ENCODE assay signal across 1 cellular context in the genomic region with DNA sequence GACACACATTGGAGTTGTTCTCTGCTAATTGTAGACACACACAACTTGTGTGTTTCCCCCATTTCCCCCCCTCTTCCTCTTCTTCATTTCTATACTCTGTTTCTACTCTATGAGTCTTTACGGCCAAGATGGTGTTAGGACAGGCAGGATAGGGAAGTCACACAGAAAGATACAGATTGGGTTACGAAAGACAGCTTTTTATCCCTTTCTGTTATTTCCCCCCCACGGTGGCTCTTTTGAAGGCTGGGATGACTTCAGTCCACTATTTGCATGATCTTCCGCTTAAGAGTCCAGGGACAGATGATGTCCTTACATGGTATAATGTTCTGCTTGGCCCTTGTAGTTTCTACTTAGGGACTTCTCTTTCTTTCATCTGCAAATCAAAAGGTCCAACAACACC.
TF ChIP-seq lines count a peak whose summit lies in the region.

No MANE protein-coding gene starts in this region.

TF ChIP-seq in GM23338, 12 proteins besides CTCF, POLR2A, EP300 and RAD21 (continued from another document):
- TF ChIP-seq, protein P1, sequence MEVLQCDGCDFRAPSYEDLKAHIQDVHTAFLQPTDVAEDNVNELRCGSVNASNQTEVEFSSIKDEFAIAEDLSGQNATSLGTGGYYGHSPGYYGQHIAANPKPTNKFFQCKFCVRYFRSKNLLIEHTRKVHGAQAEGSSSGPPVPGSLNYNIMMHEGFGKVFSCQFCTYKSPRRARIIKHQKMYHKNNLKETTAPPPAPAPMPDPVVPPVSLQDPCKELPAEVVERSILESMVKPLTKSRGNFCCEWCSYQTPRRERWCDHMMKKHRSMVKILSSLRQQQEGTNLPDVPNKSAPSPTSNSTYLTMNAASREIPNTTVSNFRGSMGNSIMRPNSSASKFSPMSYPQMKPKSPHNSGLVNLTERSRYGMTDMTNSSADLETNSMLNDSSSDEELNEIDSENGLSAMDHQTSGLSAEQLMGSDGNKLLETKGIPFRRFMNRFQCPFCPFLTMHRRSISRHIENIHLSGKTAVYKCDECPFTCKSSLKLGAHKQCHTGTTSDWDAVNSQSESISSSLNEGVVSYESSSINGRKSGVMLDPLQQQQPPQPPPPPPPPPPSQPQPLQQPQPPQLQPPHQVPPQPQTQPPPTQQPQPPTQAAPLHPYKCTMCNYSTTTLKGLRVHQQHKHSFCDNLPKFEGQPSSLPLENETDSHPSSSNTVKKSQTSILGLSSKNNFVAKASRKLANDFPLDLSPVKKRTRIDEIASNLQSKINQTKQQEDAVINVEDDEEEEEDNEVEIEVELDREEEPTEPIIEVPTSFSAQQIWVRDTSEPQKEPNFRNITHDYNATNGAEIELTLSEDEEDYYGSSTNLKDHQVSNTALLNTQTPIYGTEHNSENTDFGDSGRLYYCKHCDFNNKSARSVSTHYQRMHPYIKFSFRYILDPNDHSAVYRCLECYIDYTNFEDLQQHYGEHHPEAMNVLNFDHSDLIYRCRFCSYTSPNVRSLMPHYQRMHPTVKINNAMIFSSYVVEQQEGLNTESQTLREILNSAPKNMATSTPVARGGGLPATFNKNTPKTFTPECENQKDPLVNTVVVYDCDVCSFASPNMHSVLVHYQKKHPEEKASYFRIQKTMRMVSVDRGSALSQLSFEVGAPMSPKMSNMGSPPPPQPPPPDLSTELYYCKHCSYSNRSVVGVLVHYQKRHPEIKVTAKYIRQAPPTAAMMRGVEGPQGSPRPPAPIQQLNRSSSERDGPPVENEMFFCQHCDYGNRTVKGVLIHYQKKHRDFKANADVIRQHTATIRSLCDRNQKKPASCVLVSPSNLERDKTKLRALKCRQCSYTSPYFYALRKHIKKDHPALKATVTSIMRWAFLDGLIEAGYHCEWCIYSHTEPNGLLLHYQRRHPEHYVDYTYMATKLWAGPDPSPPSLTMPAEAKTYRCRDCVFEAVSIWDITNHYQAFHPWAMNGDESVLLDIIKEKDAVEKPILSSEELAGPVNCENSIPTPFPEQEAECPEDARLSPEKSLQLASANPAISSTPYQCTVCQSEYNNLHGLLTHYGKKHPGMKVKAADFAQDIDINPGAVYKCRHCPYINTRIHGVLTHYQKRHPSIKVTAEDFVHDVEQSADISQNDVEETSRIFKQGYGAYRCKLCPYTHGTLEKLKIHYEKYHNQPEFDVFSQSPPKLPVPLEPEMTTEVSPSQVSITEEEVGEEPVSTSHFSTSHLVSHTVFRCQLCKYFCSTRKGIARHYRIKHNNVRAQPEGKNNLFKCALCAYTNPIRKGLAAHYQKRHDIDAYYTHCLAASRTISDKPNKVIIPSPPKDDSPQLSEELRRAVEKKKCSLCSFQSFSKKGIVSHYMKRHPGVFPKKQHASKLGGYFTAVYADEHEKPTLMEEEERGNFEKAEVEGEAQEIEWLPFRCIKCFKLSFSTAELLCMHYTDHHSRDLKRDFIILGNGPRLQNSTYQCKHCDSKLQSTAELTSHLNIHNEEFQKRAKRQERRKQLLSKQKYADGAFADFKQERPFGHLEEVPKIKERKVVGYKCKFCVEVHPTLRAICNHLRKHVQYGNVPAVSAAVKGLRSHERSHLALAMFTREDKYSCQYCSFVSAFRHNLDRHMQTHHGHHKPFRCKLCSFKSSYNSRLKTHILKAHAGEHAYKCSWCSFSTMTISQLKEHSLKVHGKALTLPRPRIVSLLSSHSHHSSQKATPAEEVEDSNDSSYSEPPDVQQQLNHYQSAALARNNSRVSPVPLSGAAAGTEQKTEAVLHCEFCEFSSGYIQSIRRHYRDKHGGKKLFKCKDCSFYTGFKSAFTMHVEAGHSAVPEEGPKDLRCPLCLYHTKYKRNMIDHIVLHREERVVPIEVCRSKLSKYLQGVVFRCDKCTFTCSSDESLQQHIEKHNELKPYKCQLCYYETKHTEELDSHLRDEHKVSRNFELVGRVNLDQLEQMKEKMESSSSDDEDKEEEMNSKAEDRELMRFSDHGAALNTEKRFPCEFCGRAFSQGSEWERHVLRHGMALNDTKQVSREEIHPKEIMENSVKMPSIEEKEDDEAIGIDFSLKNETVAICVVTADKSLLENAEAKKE (CRISPR knock-in tag; IDR thresholded peaks at IDR 0.05): no peak
- TF ChIP-seq, protein P2, sequence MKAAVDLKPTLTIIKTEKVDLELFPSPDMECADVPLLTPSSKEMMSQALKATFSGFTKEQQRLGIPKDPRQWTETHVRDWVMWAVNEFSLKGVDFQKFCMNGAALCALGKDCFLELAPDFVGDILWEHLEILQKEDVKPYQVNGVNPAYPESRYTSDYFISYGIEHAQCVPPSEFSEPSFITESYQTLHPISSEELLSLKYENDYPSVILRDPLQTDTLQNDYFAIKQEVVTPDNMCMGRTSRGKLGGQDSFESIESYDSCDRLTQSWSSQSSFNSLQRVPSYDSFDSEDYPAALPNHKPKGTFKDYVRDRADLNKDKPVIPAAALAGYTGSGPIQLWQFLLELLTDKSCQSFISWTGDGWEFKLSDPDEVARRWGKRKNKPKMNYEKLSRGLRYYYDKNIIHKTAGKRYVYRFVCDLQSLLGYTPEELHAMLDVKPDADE (IDR thresholded peaks at IDR 0.05): no peak
- TF ChIP-seq EZH2phosphoT487 (IDR thresholded peaks at IDR 0.05; ENCODE audit: unreplicated experiment) (no peak), STAT1 (IDR thresholded peaks at IDR 0.05; ENCODE audit: unreplicated experiment) (no peak), POLR2AphosphoS5 (IDR thresholded peaks at IDR 0.05; ENCODE audit: low read depth) (no peak), CREB1 (CRISPR knock-in tag; IDR thresholded peaks at IDR 0.05; ENCODE audit: low read depth) (no peak), NANOG (IDR thresholded peaks at IDR 0.05; ENCODE audit: borderline replicate concordance) (no peak), ZNF114 (CRISPR knock-in tag; IDR thresholded peaks at IDR 0.05) (no peak)
- TF ChIP-seq, protein P3, sequence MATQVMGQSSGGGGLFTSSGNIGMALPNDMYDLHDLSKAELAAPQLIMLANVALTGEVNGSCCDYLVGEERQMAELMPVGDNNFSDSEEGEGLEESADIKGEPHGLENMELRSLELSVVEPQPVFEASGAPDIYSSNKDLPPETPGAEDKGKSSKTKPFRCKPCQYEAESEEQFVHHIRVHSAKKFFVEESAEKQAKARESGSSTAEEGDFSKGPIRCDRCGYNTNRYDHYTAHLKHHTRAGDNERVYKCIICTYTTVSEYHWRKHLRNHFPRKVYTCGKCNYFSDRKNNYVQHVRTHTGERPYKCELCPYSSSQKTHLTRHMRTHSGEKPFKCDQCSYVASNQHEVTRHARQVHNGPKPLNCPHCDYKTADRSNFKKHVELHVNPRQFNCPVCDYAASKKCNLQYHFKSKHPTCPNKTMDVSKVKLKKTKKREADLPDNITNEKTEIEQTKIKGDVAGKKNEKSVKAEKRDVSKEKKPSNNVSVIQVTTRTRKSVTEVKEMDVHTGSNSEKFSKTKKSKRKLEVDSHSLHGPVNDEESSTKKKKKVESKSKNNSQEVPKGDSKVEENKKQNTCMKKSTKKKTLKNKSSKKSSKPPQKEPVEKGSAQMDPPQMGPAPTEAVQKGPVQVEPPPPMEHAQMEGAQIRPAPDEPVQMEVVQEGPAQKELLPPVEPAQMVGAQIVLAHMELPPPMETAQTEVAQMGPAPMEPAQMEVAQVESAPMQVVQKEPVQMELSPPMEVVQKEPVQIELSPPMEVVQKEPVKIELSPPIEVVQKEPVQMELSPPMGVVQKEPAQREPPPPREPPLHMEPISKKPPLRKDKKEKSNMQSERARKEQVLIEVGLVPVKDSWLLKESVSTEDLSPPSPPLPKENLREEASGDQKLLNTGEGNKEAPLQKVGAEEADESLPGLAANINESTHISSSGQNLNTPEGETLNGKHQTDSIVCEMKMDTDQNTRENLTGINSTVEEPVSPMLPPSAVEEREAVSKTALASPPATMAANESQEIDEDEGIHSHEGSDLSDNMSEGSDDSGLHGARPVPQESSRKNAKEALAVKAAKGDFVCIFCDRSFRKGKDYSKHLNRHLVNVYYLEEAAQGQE (IDR thresholded peaks at IDR 0.05; ENCODE audit: unreplicated experiment): no peak
